ENCODE assay signal across 8 cellular contexts in the genomic region with DNA sequence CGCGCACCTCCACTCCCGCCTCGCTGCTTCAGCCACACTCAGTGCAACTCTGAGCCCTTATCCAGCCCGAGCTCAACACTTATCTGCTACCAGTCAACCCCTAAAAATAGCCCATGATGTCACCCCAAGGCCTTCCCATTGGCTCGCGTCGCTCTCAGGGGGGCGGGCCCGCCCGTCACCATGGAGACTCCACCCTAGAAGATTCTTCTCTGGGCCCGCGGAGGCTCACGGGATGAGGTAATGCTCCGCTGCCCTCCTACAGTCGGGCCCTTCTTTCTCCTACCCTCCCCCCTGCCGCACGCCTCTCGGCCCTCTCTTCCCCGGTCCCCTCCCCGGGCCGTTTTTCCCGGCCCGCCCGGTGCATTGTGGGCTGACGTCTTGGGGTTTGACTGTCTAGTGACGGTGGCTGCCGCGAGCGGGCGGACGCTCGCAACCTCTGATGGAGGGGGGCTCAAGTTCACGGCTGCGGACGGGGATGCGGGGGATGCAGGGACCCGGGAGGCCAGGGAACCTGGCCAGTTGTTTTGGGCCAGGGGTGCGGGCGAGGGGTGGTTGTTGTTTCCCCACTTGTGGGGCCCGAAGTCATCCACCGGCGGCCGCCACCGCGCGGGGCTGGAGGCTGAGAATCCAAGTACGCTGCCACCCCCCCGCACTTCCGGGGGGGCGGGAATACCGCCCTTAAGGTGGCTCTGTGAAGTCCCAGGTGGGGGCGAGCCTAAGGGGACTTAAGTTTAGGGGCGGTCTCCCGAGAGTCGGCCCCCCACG. TPM values are rescaled to one million over a fixed set of nuclear protein-coding genes. Genes with fewer than 3 reads are reported as not detected.
A peak's percentile ranks its signal among the peaks of the same experiment; 100 is the strongest.
DNase-seq lines count a peak whose midpoint lies in the region; ATAC-seq lines count a peak whose summit lies in the region.

A gene (minus strand): TSS at position 55 of the 765 bp plus-strand sequence. CDS start 977 bp downstream, outside the sequence.

- no peaks in the 10 kb centered on the region for H3K9me3 ChIP-seq in effector memory CD4-positive, alpha-beta T cell (ENCODE audit: control insufficient read depth, low read length)

- no peaks in the 10 kb centered on the region for H3K36me3 ChIP-seq in effector memory CD4-positive, alpha-beta T cell (ENCODE audit: control insufficient read depth, insufficient read depth, low read length)

- H3K27ac ChIP-seq in effector memory CD4-positive, alpha-beta T cell (ENCODE audit: insufficient read depth, low read length, poor library complexity, severe bottlenecking), result peak within 1 kb of the TSS; percentile 99

- peaks cover 15% of the 10 kb centered on the region for H3K4me1 ChIP-seq in effector memory CD4-positive, alpha-beta T cell (ENCODE audit: control insufficient read depth, insufficient read depth, low read length, poor library complexity, severe bottlenecking)

- peak; percentile 88 for DNase-seq in CMK (ENCODE audit: low read depth)
- DNase-seq in HT1080 (ENCODE audit: low read depth), result peak; percentile 100
- DNase-seq in NOMO-1 treated with DMSO at 0.1 percent for 48 hours (lab: John Stamatoyannopoulos, UW; ENCODE audit: unreplicated experiment), result peak; percentile 96
- DNase-seq in activated CD8-positive, alpha-beta memory T cell treated with anti-CD3 and anti-CD28 coated beads for 4 hours (ENCODE audit: low read depth in 2 of 2), result peak; percentile 98
- peak; percentile 98 to 99 (median 99) for DNase-seq in effector memory CD4-positive, alpha-beta T cell
- DNase-seq in lung microvascular endothelial cell (ENCODE audit: low read depth in 2 of 2), result peak; percentile 100
- peak; percentile 93 to 97 (median 95) for DNase-seq in stimulated activated CD4-positive, alpha-beta T cell treated with anti-CD3 and anti-CD28 coated beads, TNF-alpha, amount 100 ng/mL, for 48 hours (ENCODE audit: low read depth in 3 of 3)

- peak within 1 kb of the TSS; percentile 86 for H3K4me3 ChIP-seq in effector memory CD4-positive, alpha-beta T cell (ENCODE audit: insufficient read depth, low read depth, low read length, poor library complexity, severe bottlenecking)

- peak; percentile 79 for ATAC-seq in GM21360 (IDR thresholded peaks at IDR 0.05; ENCODE audit: unreplicated experiment)

- no peaks in the 10 kb centered on the region for H3K27me3 ChIP-seq in effector memory CD4-positive, alpha-beta T cell (replicated peaks; ENCODE audit: control insufficient read depth, insufficient read depth, low read length, poor library complexity, severe bottlenecking)

RNA-seq across cellular contexts. Expression of the gene that starts here (rescaled TPM):
- total RNA-seq in HT1080 (2014; rRNA removed; shearing (Covaris generic)), result 112 and 132 TPM in 2 replicates
- polyA plus RNA-seq in HT1080 (2015; cell fraction: cytosol; rRNA removed), result 96.8 and 99.6 TPM in 2 replicates
- 173 and 201 TPM in 2 replicates for polyA plus RNA-seq in HT1080 (2015; cell fraction: nucleus; rRNA removed)
- 48.4 and 152 TPM in 2 replicates for total RNA-seq in lung microvascular endothelial cell

Comparison
In these comparisons a context has a peak if more than half of its experiments do, and no peak if none do; other contexts are left out.
1. Peak in every context shown above with its lines: DNase-seq, ATAC-seq, H3K4me3 ChIP-seq and H3K27ac ChIP-seq.